ENCODE assay signal across 28 cellular contexts in the genomic region with DNA sequence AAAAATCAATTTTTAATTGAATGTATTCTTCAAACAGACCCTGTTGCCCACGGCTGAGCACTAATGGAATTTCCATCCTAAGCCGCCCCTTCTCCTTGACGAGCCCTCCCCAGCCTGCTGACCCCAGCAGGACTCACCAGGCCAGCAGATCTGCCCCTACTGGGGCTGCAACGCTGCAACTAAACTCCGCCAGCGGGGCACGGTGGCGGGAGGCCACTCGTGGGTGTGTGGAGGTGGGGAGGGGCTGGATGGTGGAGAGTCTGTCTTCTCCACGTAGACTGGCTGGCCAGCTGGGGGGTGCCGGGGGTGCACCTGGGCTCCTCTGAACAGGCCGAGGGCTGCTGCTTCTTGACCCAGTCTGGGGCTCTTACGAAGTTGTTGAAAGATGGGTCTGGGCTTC.
"Had no signal": no experiment of that assay in that cellular context is flagged by ENCODE, and none has a peak within 500 bp of the region (broad histone marks: within the 10 kb centered on the region; RNA-seq: fewer than 3 reads in every experiment).

No MANE protein-coding gene starts in this region.

- ATAC-seq: activated CD4-positive, alpha-beta T cell treated with anti-CD3 and anti-CD28 coated beads for 36 hours; activated CD8-positive, alpha-beta memory T cell treated with anti-CD3 and anti-CD28 coated beads, Interleukin-2, amount 10 ng/mL, durations not matched to agents 7 days and 5 days; activated CD8-positive, alpha-beta T cell treated with anti-CD3 and anti-CD28 coated beads, Interleukin-2, amount 10 ng/mL, durations not matched to agents 7 days and 5 days; activated naive CD8-positive, alpha-beta T cell treated with anti-CD3 and anti-CD28 coated beads, Interleukin-2, amount 50 U/mL, for 24 hours; body of pancreas; gastroesophageal sphincter; heart right ventricle had no signal

- H3K9me3 ChIP-seq: adrenal gland, body of pancreas, esophagus squamous epithelium, gastroesophageal sphincter, heart right ventricle had no signal

- H3K36me3 ChIP-seq: adrenal gland, esophagus squamous epithelium, gastroesophageal sphincter, heart right ventricle had no signal

- DNase-seq: activated CD4-positive, alpha-beta memory T cell treated with anti-CD3 and anti-CD28 coated beads for 36 hours; activated CD4-positive, alpha-beta T cell treated with anti-CD3 and anti-CD28 coated beads for 36 hours; activated CD4-positive, alpha-beta T cell treated with anti-CD3 and anti-CD28 coated beads, Interleukin-2, amount 10 ng/mL, durations not matched to agents 24 days and 14 days; activated CD4-positive, CD25-positive, alpha-beta regulatory T cell; activated CD4-positive, CD25-positive, alpha-beta regulatory T cell treated with anti-CD3 and anti-CD28 coated beads, Interleukin-2, amount 50 U/mL, for 72 hours; activated CD8-positive, alpha-beta memory T cell treated with anti-CD3 and anti-CD28 coated beads, Interleukin-2, amount 10 ng/mL, durations not matched to agents 7 days and 5 days; activated CD8-positive, alpha-beta memory T cell treated with anti-CD3 and anti-CD28 coated beads, Interleukin-2, amount 50 U/mL, for 4 hours; activated CD8-positive, alpha-beta T cell treated with anti-CD3 and anti-CD28 coated beads, Interleukin-2, amount 10 ng/mL, durations not matched to agents 7 days and 5 days; activated effector memory CD4-positive, alpha-beta T cell treated with anti-CD3 and anti-CD28 coated beads, Interleukin-2, amount 50 U/mL, for 16 hours; activated naive CD4-positive, alpha-beta T cell treated with anti-CD3 and anti-CD28 coated beads for 36 hours; activated naive CD8-positive, alpha-beta T cell treated with anti-CD3 and anti-CD28 coated beads for 36 hours; activated naive CD8-positive, alpha-beta T cell treated with anti-CD3 and anti-CD28 coated beads, Interleukin-2, amount 50 U/mL, for 24 hours; activated T-cell treated with anti-CD3 and anti-CD28 coated beads, Interleukin-2, amount 50 U/mL, for 1 hour; activated T-cell treated with anti-CD3 and anti-CD28 coated beads, Interleukin-2, amount 50 U/mL, for 48 hours; adrenal gland; amygdala; aorta; body of pancreas; caudate nucleus; cortex of kidney; dermis blood vessel endothelial cell; effector CD8-positive, alpha-beta T cell; esophagus squamous epithelium; foreskin melanocyte; heart right ventricle had no signal

- H3K4me3 ChIP-seq: adrenal gland, body of pancreas, esophagus squamous epithelium, gastroesophageal sphincter, heart right ventricle, hepatocyte had no signal

- H3K27ac ChIP-seq: adrenal gland, body of pancreas, epithelial cell of prostate, esophagus squamous epithelium, gastroesophageal sphincter, heart right ventricle, hepatocyte had no signal

- H3K79me2 ChIP-seq: hepatocyte had no signal

- H3K27me3 ChIP-seq: adrenal gland had no signal

- H2AFZ ChIP-seq: hepatocyte had no signal

- H3K4me1 ChIP-seq: adrenal gland, body of pancreas had no signal

- H3K4me2 ChIP-seq: hepatocyte had no signal
